In genomic region chr16:2779978-2780898, GRCh38 we compare ENCODE assay signal across 18 cellular contexts. TPM values are rescaled to one million over a fixed set of nuclear protein-coding genes. Genes with fewer than 3 reads are reported as not detected.
DNase-seq lines count a peak whose midpoint lies in the region; ATAC-seq and TF ChIP-seq lines count a peak whose summit lies in the region.
"Had no signal": no experiment of that assay in that cellular context is flagged by ENCODE, and none has a peak within 500 bp of the region (broad histone marks: within the 10 kb centered on the region; RNA-seq: fewer than 3 reads in every experiment).

No MANE protein-coding gene starts in this region.

- H2BK15ac ChIP-seq in mesenchymal stem cell (ENCODE audit: low read depth, poor library complexity, severe bottlenecking) = no peak overlapping the region

- H3K4ac ChIP-seq in mesenchymal stem cell (ENCODE audit: low read depth in 1 of 2, low read length in 2 of 2) = no peak overlapping the region

- H3K9me3 Mint-ChIP-seq in IgD-negative memory B cell (no peaks in the 10 kb centered on the region), chondrocyte (ENCODE audit: low read depth) (no peaks in the 10 kb centered on the region)
- H3K9me3 Mint-ChIP-seq: activated B cell treated with CpG ODN at 0.5 μM for 24 hours had no signal

- H3K18ac ChIP-seq in mesenchymal stem cell (ENCODE audit: low read depth in 1 of 2, low read length in 2 of 2) = no peak overlapping the region

- no peak overlapping the region for H3K14ac ChIP-seq in mesenchymal stem cell (ENCODE audit: low read length in 2 of 2)

- H3K27me3 ChIP-seq in mesenchymal stem cell (ENCODE audit: control insufficient read depth in 1 of 2, insufficient read depth in 1 of 2, low read length in 2 of 2) = peaks cover 0 to 27% of the 10 kb centered on the region in 2 experiments

- H3K4me1 Mint-ChIP-seq in IgD-negative memory B cell (peaks cover 12 to 21% (median 17%) of the 10 kb centered on the region in 3 donors), chondrocyte (ENCODE audit: low read depth) (peaks cover 23% of the 10 kb centered on the region)

- no peak overlapping the region for H3K27ac ChIP-seq in mesenchymal stem cell (ENCODE audit: low read length, poor library complexity, severe bottlenecking)
- H3K27ac ChIP-seq: left ventricle myocardium inferior had no signal

- H3K4me3 Mint-ChIP-seq in IgD-negative memory B cell (peak overlapping the region; percentile 20 to 95 (median 50)), chondrocyte (ENCODE audit: unreplicated experiment) (no peak overlapping the region)
- H3K4me3 Mint-ChIP-seq: activated B cell treated with CpG ODN at 0.5 μM for 24 hours had no signal

- WGBS in mesenchymal stem cell = 69% methylated on average over 14 of the region's 17 CpGs
- WGBS in lower leg skin, 2 donors = 64 to 68% methylated on average over 17 of the region's 17 CpGs

- peaks cover 14% of the 10 kb centered on the region for H3K79me1 ChIP-seq in mesenchymal stem cell (replicated peaks; ENCODE audit: low read length, poor library complexity, severe bottlenecking)

- TF ChIP-seq CTCF in chondrocyte (IDR thresholded peaks at IDR 0.05) (no peak), lower leg skin (IDR thresholded peaks at IDR 0.05) (no peak)

- H2BK120ac ChIP-seq in mesenchymal stem cell (ENCODE audit: low read depth, low read length) = no peak overlapping the region

- peaks cover 20% of the 10 kb centered on the region for H3K4me1 ChIP-seq in mesenchymal stem cell (ENCODE audit: control insufficient read depth, insufficient read depth, low read depth, low read length)

- peaks cover 2 to 3% of the 10 kb centered on the region in 2 experiments for H3K36me3 ChIP-seq in mesenchymal stem cell (ENCODE audit: control insufficient read depth in 1 of 2, insufficient read depth in 2 of 2, low read depth in 1 of 2, low read length in 2 of 2)
- H3K36me3 ChIP-seq: breast epithelium had no signal

- H2AK5ac ChIP-seq in mesenchymal stem cell (ENCODE audit: low read length, severe bottlenecking) = no peak overlapping the region

- H3K27me3 Mint-ChIP-seq in IgD-negative memory B cell = no peaks in the 10 kb centered on the region
- H3K27me3 Mint-ChIP-seq in chondrocyte (ENCODE audit: low read depth) = no peaks in the 10 kb centered on the region

- no peaks in the 10 kb centered on the region for H3K9me3 ChIP-seq in mesenchymal stem cell (ENCODE audit: control insufficient read depth, low read length)
- H3K9me3 ChIP-seq: breast epithelium, left ventricle myocardium inferior, upper lobe of left lung had no signal

- intact Hi-C loops in posterior vena cava (cut with DNase I) (loop anchor here in 1 of 2 donors (5.0 kb wide), 1 partner anchor 1042 kb away; no protein-coding TSS in a partner anchor), lower leg skin (cut with DNase I; ENCODE audit: low total_unique reads) (no loop called here)

- no peak for TF ChIP-seq POLR2A in lower leg skin (IDR thresholded peaks at IDR 0.05)

- no peak overlapping the region for H2BK12ac ChIP-seq in mesenchymal stem cell (ENCODE audit: low read length in 2 of 2)

- ATAC-seq in GM19463 (IDR thresholded peaks at IDR 0.05; ENCODE audit: unreplicated experiment) = no peak

- H2BK5ac ChIP-seq in mesenchymal stem cell (ENCODE audit: low read depth, low read length, poor library complexity, severe bottlenecking) = no peak overlapping the region

- no peaks in the 10 kb centered on the region for H3K36me3 Mint-ChIP-seq in IgD-negative memory B cell
- H3K36me3 Mint-ChIP-seq in chondrocyte (ENCODE audit: low read depth) = no peaks in the 10 kb centered on the region

- H4K91ac ChIP-seq in mesenchymal stem cell (ENCODE audit: low read length) = no peak overlapping the region

- no peak overlapping the region for H3K23ac ChIP-seq in mesenchymal stem cell (ENCODE audit: low read length in 2 of 2)

- H2AFZ ChIP-seq in mesenchymal stem cell (ENCODE audit: low read depth, low read length) = no peak overlapping the region

- peak; percentile 49 for DNase-seq in activated effector memory CD4-positive, alpha-beta T cell treated with anti-CD3 and anti-CD28 coated beads, Interleukin-2, amount 50 U/mL, for 16 hours
- no peak for DNase-seq in activated effector memory CD4-positive, alpha-beta T cell treated with Interleukin-2 at 50 U/mL for 16 hours
- DNase-seq in chondrocyte (ENCODE audit: low spot score) (peak; percentile 42), posterior vena cava (ENCODE audit: low spot score) (peak; percentile 58), mesenchymal stem cell (no peak), lower leg skin (ENCODE audit: low spot score in 2 of 2) (no peak)
- DNase-seq: activated B cell treated with CpG ODN at 0.5 μM for 24 hours; effector memory CD4-positive, alpha-beta T cell; foreskin fibroblast; Karpas-422; left ventricle myocardium inferior; NCI-H1436 treated with DMSO at 0.1 percent for 48 hours; NCI-H446; retina; upper lobe of left lung had no signal

- H3K4me3 ChIP-seq in mesenchymal stem cell (ENCODE audit: insufficient read depth in 1 of 2, low read depth in 1 of 2, low read length in 2 of 2) (no peak overlapping the region), lower leg skin (ENCODE audit: low read depth, poor library complexity, severe bottlenecking) (no peak overlapping the region)
- H3K4me3 ChIP-seq: breast epithelium, left ventricle myocardium inferior, upper lobe of left lung had no signal

- H3K9ac ChIP-seq in mesenchymal stem cell (ENCODE audit: low read length) = no peak overlapping the region

- H3K4me2 ChIP-seq in mesenchymal stem cell (ENCODE audit: low read length, poor library complexity, severe bottlenecking) = no peak overlapping the region

- no peak overlapping the region for H4K8ac ChIP-seq in mesenchymal stem cell (ENCODE audit: low read length)

- H3K27ac Mint-ChIP-seq in IgD-negative memory B cell (peak overlapping the region in 1 of 3 donors; percentile 45), chondrocyte (ENCODE audit: unreplicated experiment) (no peak overlapping the region)
- H3K27ac Mint-ChIP-seq: activated B cell treated with CpG ODN at 0.5 μM for 24 hours had no signal

RNA-seq across cellular contexts. Expression of gene ELOB, which starts 3.2 kb away (rescaled TPM):
- 262 TPM for polyA plus RNA-seq in IgD-negative memory B cell
- total RNA-seq in chondrocyte (205 to 231 TPM (median 225 TPM) in 3 replicates), posterior vena cava (100 to 1,000 TPM; 182 to 196 TPM), lower leg skin (1,000 to 10,000 TPM in 1 of 4 donors, 100 to 1,000 TPM in 3; 244 to 2,128 (median 328) TPM)
- 154 TPM for polyA plus RNA-seq in mesenchymal stem cell (2013, experiment 1 of 2)
- polyA plus RNA-seq in mesenchymal stem cell (2013, experiment 2 of 2) = 152 TPM

RNA-seq across cellular contexts. Expression of gene PRSS33, which starts 7.1 kb away (rescaled TPM):
- not detected for polyA plus RNA-seq in IgD-negative memory B cell
- total RNA-seq in chondrocyte (not detected in 3 replicates), posterior vena cava (not detected), lower leg skin (not detected)
- polyA plus RNA-seq in mesenchymal stem cell (2013, experiment 1 of 2) = not detected
- not detected for polyA plus RNA-seq in mesenchymal stem cell (2013, experiment 2 of 2)
- total RNA-seq: activated B cell treated with CpG ODN at 0.5 μM for 24 hours, breast epithelium, left ventricle myocardium inferior had no signal

RNA-seq across cellular contexts. Expression of gene PRSS41, which starts 18.0 kb away (rescaled TPM):
- polyA plus RNA-seq in IgD-negative memory B cell = not detected
- total RNA-seq in chondrocyte = not detected in 3 replicates
- not detected for total RNA-seq in posterior vena cava
- not detected for polyA plus RNA-seq in mesenchymal stem cell (2013, experiment 1 of 2)
- polyA plus RNA-seq in mesenchymal stem cell (2013, experiment 2 of 2) = not detected
- not detected for total RNA-seq in lower leg skin
- total RNA-seq: activated B cell treated with CpG ODN at 0.5 μM for 24 hours, breast epithelium, left ventricle myocardium inferior had no signal

RNA-seq across cellular contexts. Expression of gene SRRM2, which starts 27.8 kb away (rescaled TPM):
- polyA plus RNA-seq in IgD-negative memory B cell = 159 TPM
- total RNA-seq in chondrocyte (363 to 615 TPM (median 378 TPM) in 3 replicates), posterior vena cava (100 to 1,000 TPM; 320 to 360 TPM), lower leg skin (100 to 1,000 TPM; 257 to 830 (median 272) TPM)
- 290 TPM for polyA plus RNA-seq in mesenchymal stem cell (2013, experiment 1 of 2)
- polyA plus RNA-seq in mesenchymal stem cell (2013, experiment 2 of 2) = 246 TPM

RNA-seq across cellular contexts. Expression of gene PRSS21, which starts 36.8 kb away (rescaled TPM):
- 10.4 TPM for polyA plus RNA-seq in IgD-negative memory B cell
- total RNA-seq in chondrocyte (not detected in 3 replicates), posterior vena cava (not detected), lower leg skin (under 1 TPM in 1 of 4 donors, not detected in 3; 0.63 TPM)
- not detected for polyA plus RNA-seq in mesenchymal stem cell (2013, experiment 1 of 2)
- polyA plus RNA-seq in mesenchymal stem cell (2013, experiment 2 of 2) = not detected
- total RNA-seq: left ventricle myocardium inferior had no signal

Comparison
In these comparisons a context has a peak if more than half of its experiments do, and no peak if none do; other contexts are left out.
1. DNase-seq: peak in activated effector memory CD4-positive, alpha-beta T cell treated with anti-CD3 and anti-CD28 coated beads, Interleukin-2, amount 50 U/mL, for 16 hours (single experiment), chondrocyte (single experiment) and posterior vena cava (single experiment); none in activated effector memory CD4-positive, alpha-beta T cell treated with Interleukin-2 at 50 U/mL for 16 hours (single experiment), mesenchymal stem cell (single experiment) and lower leg skin (0 of 2).